21 cellular contexts compared by ENCODE assay signal in genomic region chr2:188003800-188004199, GRCh38.
A peak's percentile ranks its signal among the peaks of the same experiment; 100 is the strongest.
DNase-seq lines count a peak whose midpoint lies in the region; ATAC-seq, FAIRE-seq and TF ChIP-seq lines count a peak whose summit lies in the region.
"Had no signal": no experiment of that assay in that cellular context is flagged by ENCODE, and none has a peak within 500 bp of the region (broad histone marks: within the 10 kb centered on the region; RNA-seq: fewer than 3 reads in every experiment).

No MANE protein-coding gene starts in this region.

- no peak for TF ChIP-seq POLR2A in HepG2 (IDR thresholded peaks at IDR 0.05; ENCODE audit: insufficient read depth in 1 of 2, low read depth in 2 of 2, low read length in 2 of 2)

- no peak overlapping the region for H2AFZ ChIP-seq in HepG2 (ENCODE audit: low read length)
- H2AFZ ChIP-seq in MM.1S (ENCODE audit: low read length), result peak overlapping the region; percentile 33; the same call in 1 of the 2 replicates
- H2AFZ ChIP-seq: GM23248 had no signal

- H3K27me3 ChIP-seq in liver (ENCODE audit: control insufficient read depth in 4 of 4, insufficient read depth in 4 of 4, low read length in 3 of 4) (no peaks in the 10 kb centered on the region), HepG2 (ENCODE audit: control insufficient read depth in 1 of 2, insufficient read depth in 2 of 2, low read length in 2 of 2) (no peaks in the 10 kb centered on the region), MM.1S (replicated peaks; ENCODE audit: insufficient read depth, low read length) (no peaks in the 10 kb centered on the region), small intestine (ENCODE audit: control insufficient read depth in 2 of 2, insufficient read depth in 2 of 2, low read length in 2 of 2) (no peaks in the 10 kb centered on the region)
- H3K27me3 ChIP-seq: BLaER1 had no signal

- H3F3A ChIP-seq in MM.1S (ENCODE audit: insufficient read depth, low read length), result no peaks in the 10 kb centered on the region

- H3K9me3 ChIP-seq in liver (ENCODE audit: control insufficient read depth in 4 of 4, low read length in 3 of 4) (no peaks in the 10 kb centered on the region), HepG2 (ENCODE audit: low read length) (no peaks in the 10 kb centered on the region), MM.1S (replicated peaks; ENCODE audit: insufficient read depth, low read length) (no peaks in the 10 kb centered on the region), small intestine (ENCODE audit: control insufficient read depth, low read depth) (no peaks in the 10 kb centered on the region), kidney (ENCODE audit: control insufficient read depth in 1 of 2, low read length in 2 of 2) (no peaks in the 10 kb centered on the region)
- H3K9me3 ChIP-seq: BLaER1, Caco-2 had no signal

- no peaks in the 10 kb centered on the region for H3K79me2 ChIP-seq in HepG2 (ENCODE audit: insufficient read depth, low read length)
- no peaks in the 10 kb centered on the region for H3K79me2 ChIP-seq in MM.1S (ENCODE audit: low read length)

- in situ Hi-C loops in HepG2 (cut with HindIII; ENCODE audit: extremely low pct_ligation_motif_present, low pct_unique_long_range_greater_than_20kb), result no loop called here

- DNase-seq in HepG2 (ENCODE audit: low spot score) (no peak), MM.1S (no peak), small intestine (peak; percentile 3), EL (no peak), kidney (no peak)
- DNase-seq: Caco-2; CD4-positive, CD25-positive, alpha-beta regulatory T cell; CD8-positive, alpha-beta T cell; DMS153; DMS79 treated with DMSO at 0.1 percent for 48 hours; GM23248; H9; HFFc6 had no signal

- H3K9ac ChIP-seq in liver (ENCODE audit: low read depth in 1 of 2, low read length in 2 of 2) (no peak overlapping the region), HepG2 (ENCODE audit: insufficient read depth, low read depth, low read length) (no peak overlapping the region), MM.1S (ENCODE audit: low read length) (no peak overlapping the region), kidney (ENCODE audit: low read length in 2 of 2) (no peak overlapping the region)
- H3K9ac ChIP-seq: BLaER1, GM23248 had no signal

- H3K27ac ChIP-seq in liver (ENCODE audit: low read depth in 1 of 2, low read length in 2 of 2) (no peak overlapping the region), HepG2 (ENCODE audit: extremely low read length, insufficient read depth, low read length) (no peak overlapping the region), MM.1S (ENCODE audit: low read length) (no peak overlapping the region), small intestine (ENCODE audit: low read depth in 1 of 2, low read length in 1 of 2) (no peak overlapping the region), kidney (ENCODE audit: low read depth in 2 of 2, low read length in 2 of 2) (no peak overlapping the region)
- H3K27ac ChIP-seq: 22Rv1, BLaER1, C4-2B, GM23248 had no signal

- H3K4me2 ChIP-seq in HepG2 (ENCODE audit: low read depth, low read length), result no peak overlapping the region
- H3K4me2 ChIP-seq in MM.1S (ENCODE audit: low read depth, low read length), result peak overlapping the region; percentile 17; the same call in 1 of the 2 replicates
- H3K4me2 ChIP-seq: BLaER1 had no signal

- CTCF ChIA-PET in HepG2 (lab: Yijun Ruan, JAX; ENCODE audit: low intra/inter-chr PET ratio, low total read pairs), result no interaction called here

- no TSS peak for BruUV-seq in HepG2 (replicated peaks; lab: Mats Ljungman, UMichigan)

- no peak for ATAC-seq in HepG2
- ATAC-seq in HG03097 (IDR thresholded peaks at IDR 0.05; ENCODE audit: low FRiP score, unreplicated experiment), result no peak
- ATAC-seq: CD8-positive, alpha-beta T cell had no signal

- H3K36me3 ChIP-seq in liver (ENCODE audit: control insufficient read depth in 4 of 4, insufficient read depth in 3 of 4, low read depth in 1 of 4, low read length in 3 of 4) (no peaks in the 10 kb centered on the region), HepG2 (replicated peaks in 1 of 2; ENCODE audit: control insufficient read depth in 1 of 2, insufficient read depth in 2 of 2, low read length in 2 of 2) (no peaks in the 10 kb centered on the region), MM.1S (replicated peaks; ENCODE audit: insufficient read depth, low read length) (no peaks in the 10 kb centered on the region), small intestine (ENCODE audit: control insufficient read depth in 2 of 2, insufficient read depth in 2 of 2, low read length in 2 of 2) (no peaks in the 10 kb centered on the region), kidney (ENCODE audit: control insufficient read depth in 1 of 2, insufficient read depth in 2 of 2, low read length in 2 of 2) (no peaks in the 10 kb centered on the region)
- H3K36me3 ChIP-seq: BLaER1 had no signal

- H3K4me1 ChIP-seq in liver (ENCODE audit: control insufficient read depth in 4 of 4, insufficient read depth in 4 of 4, low read length in 3 of 4) (no peaks in the 10 kb centered on the region), HepG2 (ENCODE audit: insufficient read depth, low read length) (no peaks in the 10 kb centered on the region), MM.1S (ENCODE audit: low read length) (peaks cover 9% of the 10 kb centered on the region), small intestine (ENCODE audit: control insufficient read depth in 2 of 2, insufficient read depth in 1 of 2, low read depth in 1 of 2, low read length in 1 of 2) (no peaks in the 10 kb centered on the region), kidney (ENCODE audit: control insufficient read depth in 1 of 2, insufficient read depth in 1 of 2, low read depth in 1 of 2, low read length in 2 of 2) (no peaks in the 10 kb centered on the region)
- H3K4me1 ChIP-seq: BLaER1, Caco-2 had no signal

- TF ChIP-seq CTCF in liver (IDR thresholded peaks at IDR 0.05; ENCODE audit: low read depth, low read length, missing input control) (no peak), HepG2 (CRISPR knock-in tag; IDR thresholded peaks at IDR 0.05) (no peak), MM.1S (IDR thresholded peaks at IDR 0.05; ENCODE audit: low read length) (no peak), kidney (IDR thresholded peaks at IDR 0.05; ENCODE audit: borderline replicate concordance, extremely low read depth, insufficient read depth) (no peak)

- H4K20me1 ChIP-seq in HepG2 (ENCODE audit: insufficient read depth, low read length), result no peaks in the 10 kb centered on the region
- H4K20me1 ChIP-seq in MM.1S (ENCODE audit: insufficient read depth, low read length), result no peaks in the 10 kb centered on the region
- H4K20me1 ChIP-seq: BLaER1 had no signal

- intact Hi-C loops in HepG2 (cut with micrococcal nuclease; ENCODE audit: unreplicated experiment) (no loop called here), kidney (cut with DNase I) (no loop called here)

- WGBS in liver, result 16% methylated on average over 2 of the region's 2 CpGs
- 0% methylated on average over 2 of the region's 2 CpGs for WGBS in HepG2 (ENCODE audit: low lambda C conversion rate)
- WGBS in small intestine, 3 donors, result 13 to 31% (median 21%) methylated on average over 2 of the region's 2 CpGs

- H3K9me2 ChIP-seq in MM.1S (replicated peaks; ENCODE audit: insufficient read depth, low read length), result no peaks in the 10 kb centered on the region

- FAIRE-seq in HepG2 (lab: Jason Lieb, UNC) (no peak), islet of Langerhans (lab: Jason Lieb, UNC) (peak; percentile 13), small intestine (lab: Jason Lieb, UNC) (no peak), kidney (lab: Jason Lieb, UNC) (no peak)
- FAIRE-seq: A204.1, GM12892 had no signal

- POLR2A ChIA-PET in HepG2 (lab: Yijun Ruan, JAX), result no interaction called here

- no peak for TF ChIP-seq RAD21 in liver (IDR thresholded peaks at IDR 0.05)
- TF ChIP-seq RAD21 in HepG2 (CRISPR knock-in tag; IDR thresholded peaks at IDR 0.05), result no peak

- TF ChIP-seq EP300 in HepG2 (IDR thresholded peaks at IDR 0.05; ENCODE audit: low read depth in 2 of 2, low read length in 2 of 2) (no peak), HepG2 (CRISPR knock-in tag; IDR thresholded peaks at IDR 0.05; ENCODE audit: borderline replicate concordance) (no peak)

- H3K4me3 ChIP-seq in liver (ENCODE audit: low read depth in 1 of 3, low read length in 3 of 3) (no peak overlapping the region), HepG2 (replicated peaks in 1 of 3; ENCODE audit: insufficient read depth in 1 of 3, low read depth in 2 of 3, low read length in 3 of 3) (no peak overlapping the region), MM.1S (ENCODE audit: low read length) (no peak overlapping the region), small intestine (ENCODE audit: low read depth in 1 of 2, low read length in 2 of 2) (no peak overlapping the region), kidney (ENCODE audit: low read length in 2 of 2) (no peak overlapping the region)
- H3K4me3 ChIP-seq: BLaER1, GM23248 had no signal

TF ChIP-seq in liver, 16 proteins besides CTCF, POLR2A, EP300 and RAD21 (continues in another document):
- peak; percentile 54 to 67 for TF ChIP-seq HNF4A (conservative IDR thresholded peaks at IDR 0.05)

TF ChIP-seq in HepG2, 621 proteins besides CTCF, POLR2A, EP300 and RAD21 (continues in another document):
- TF ChIP-seq ZKSCAN1 (IDR thresholded peaks at IDR 0.05; ENCODE audit: low read length), result no peak
- TF ChIP-seq ARNT2 (CRISPR knock-in tag; IDR thresholded peaks at IDR 0.05; ENCODE audit: low read depth), result no peak
- no peak for TF ChIP-seq TMF1 (CRISPR knock-in tag; IDR thresholded peaks at IDR 0.05; ENCODE audit: low read depth)
- TF ChIP-seq TP53 (CRISPR knock-in tag; conservative IDR thresholded peaks at IDR 0.05), result no peak
- TF ChIP-seq ZNF878 (CRISPR knock-in tag; IDR thresholded peaks at IDR 0.05), result no peak
- no peak for TF ChIP-seq THAP7 (CRISPR knock-in tag; IDR thresholded peaks at IDR 0.05)
- no peak for TF ChIP-seq NFYB (CRISPR knock-in tag; IDR thresholded peaks at IDR 0.05)
